In genomic region chr19:13463296-13463695, GRCh38 we compare ENCODE assay signal across 13 cellular contexts. TPM values are rescaled to one million over a fixed set of nuclear protein-coding genes. Genes with fewer than 3 reads are reported as not detected.
DNase-seq lines count a peak whose midpoint lies in the region; ATAC-seq, FAIRE-seq and TF ChIP-seq lines count a peak whose summit lies in the region.
"Had no signal": no experiment of that assay in that cellular context is flagged by ENCODE, and none has a peak within 500 bp of the region (broad histone marks: within the 10 kb centered on the region; RNA-seq: fewer than 3 reads in every experiment).

No MANE protein-coding gene starts in this region.

- 0% methylated on average over 5 of the region's 6 CpGs for WGBS in A549 (ENCODE audit: missing lambda C conversion rate)

- no peak overlapping the region for H3K4me3 ChIP-seq in A549
- H3K4me3 ChIP-seq: smooth muscle cell, suprapubic skin had no signal

- H3K27me3 Mint-ChIP-seq in chondrocyte (ENCODE audit: low read depth), result peaks cover 20% of the 10 kb centered on the region

- no peak overlapping the region for H3K4me3 Mint-ChIP-seq in chondrocyte (ENCODE audit: unreplicated experiment)

- in situ Hi-C loops in GM13976 (cut with MboI; ENCODE audit: low sequenced_read_pairs, unreplicated experiment), result no loop called here

- H3K4me1 Mint-ChIP-seq in chondrocyte (ENCODE audit: low read depth), result no peaks in the 10 kb centered on the region

- no peaks in the 10 kb centered on the region for H3K4me1 ChIP-seq in A549
- H3K4me1 ChIP-seq: suprapubic skin had no signal

- CTCF ChIA-PET in A549 (lab: Yijun Ruan, JAX), result interaction anchor here (1.2 kb wide), 1 partner anchor 37 kb away, joined by 3 read pairs; no protein-coding TSS in a partner anchor

- H3K9me3 Mint-ChIP-seq in chondrocyte (ENCODE audit: low read depth), result no peaks in the 10 kb centered on the region

- no peak for TF ChIP-seq EP300 in A549 (IDR thresholded peaks at IDR 0.05)

- no peak for TF ChIP-seq CTCF in A549 (IDR thresholded peaks at IDR 0.05)
- no peak for TF ChIP-seq CTCF in GM13976 (IDR thresholded peaks at IDR 0.05; ENCODE audit: borderline replicate concordance, control extremely low read depth, extremely low read depth, insufficient read depth, missing control alignments)
- no peak for TF ChIP-seq CTCF in chondrocyte (IDR thresholded peaks at IDR 0.05)

- TF ChIP-seq POLR2A in A549 (IDR thresholded peaks at IDR 0.05; ENCODE audit: low read length), result no peak

- no peak for ATAC-seq in A549
- ATAC-seq: left colon had no signal

- DNase-seq in A549 (ENCODE audit: low read depth in 1 of 2, low spot score in 1 of 2) (no peak), GM13976 (ENCODE audit: low spot score) (peak; percentile 32), fibroblast of peridontal ligament (ENCODE audit: extremely low read depth) (peak; percentile 23), pons (ENCODE audit: low spot score) (no peak), NCI-H1105 (lab: John Stamatoyannopoulos, UW) (no peak), chondrocyte (ENCODE audit: low spot score) (no peak)
- no peak for DNase-seq in effector CD8-positive, alpha-beta T cell (lab: John Stamatoyannopoulos, UW)
- DNase-seq: NCI-H1694 had no signal

- no peak for TF ChIP-seq RAD21 in A549 (conservative IDR thresholded peaks at IDR 0.05 in 1 of 2, IDR thresholded peaks at IDR 0.05 in 1 of 2)

- no peak overlapping the region for H3K4me2 ChIP-seq in A549
- H3K4me2 ChIP-seq: smooth muscle cell had no signal

- no peaks in the 10 kb centered on the region for H3K9me3 ChIP-seq in A549
- H3K9me3 ChIP-seq: suprapubic skin had no signal

- no peaks in the 10 kb centered on the region for H3K36me3 Mint-ChIP-seq in chondrocyte (ENCODE audit: low read depth)

- no peak overlapping the region for H3K27ac ChIP-seq in A549
- H3K27ac ChIP-seq: suprapubic skin had no signal

- no peak for FAIRE-seq in A549 (lab: Jason Lieb, UNC)

- no peak overlapping the region for H3K27ac Mint-ChIP-seq in chondrocyte (ENCODE audit: unreplicated experiment)

- POLR2A ChIA-PET in A549 (lab: Yijun Ruan, JAX), result no interaction called here

TF ChIP-seq in A549, 52 proteins besides CTCF, POLR2A, EP300 and RAD21:
- TF ChIP-seq CHD2 (IDR thresholded peaks at IDR 0.05; ENCODE audit: low read length, partially characterized antibody) (no peak), EHMT2 (IDR thresholded peaks at IDR 0.05; ENCODE audit: low read depth) (peak; percentile 65; the same call in 1 of the 2 replicates), REST (IDR thresholded peaks at IDR 0.05) (peak; percentile 93), FOSB (CRISPR knock-in tag; IDR thresholded peaks at IDR 0.05) (no peak)

TF ChIP-seq in PFSK-1, 5 proteins besides CTCF, POLR2A, EP300 and RAD21:
- TF ChIP-seq REST (IDR thresholded peaks at IDR 0.05; ENCODE audit: insufficient read depth in 1 of 2, low read depth in 2 of 2, low read length in 2 of 2), result peak; percentile 90 to 98
- TF ChIP-seq TAF1 (IDR thresholded peaks at IDR 0.05; ENCODE audit: borderline replicate concordance, insufficient read depth, low read length), result no peak
- TF ChIP-seq POLR2AphosphoS5 (IDR thresholded peaks at IDR 0.05; ENCODE audit: low read depth, low read length), result no peak
- TF ChIP-seq SIN3A (IDR thresholded peaks at IDR 0.05; ENCODE audit: borderline replicate concordance, insufficient read depth, low read length), result no peak

RNA-seq across cellular contexts. Expression of gene CACNA1A, which starts 43.0 kb away (rescaled TPM):
- 0.71 and 1.0 TPM in 2 replicates for polyA plus RNA-seq in A549 (2011; rRNA removed)
- polyA plus RNA-seq in A549 (2012; cell fraction: cytosol; rRNA removed), result 0.13 and 0.16 TPM in 2 replicates
- polyA plus RNA-seq in A549 (2012; cell fraction: nucleus; rRNA removed), result 1.6 and 1.7 TPM in 2 replicates
- polyA plus RNA-seq in A549 (2017; fragmentation: RNase III; extraction: RNeasy Plus Mini Kit Qiagen cat#74134 plus additional on column Dnase treatment), result 0.13 to 0.27 TPM (median 0.26 TPM) in 3 replicates
- 0.58 and 0.62 TPM in 2 replicates for polyA minus RNA-seq in A549 (2011; rRNA and poly(A)+ RNA removed)
- polyA plus RNA-seq in PFSK-1 (2012; ENCODE audit: insufficient read length, low read depth), result 0.85 TPM
- 0.41 to 0.58 TPM (median 0.42 TPM) in 3 replicates for total RNA-seq in chondrocyte
- total RNA-seq: SK-MEL-5 had no signal

Comparison
In these comparisons a context has a peak if more than half of its experiments do, and no peak if none do; other contexts are left out.
1. DNase-seq: peak in GM13976 (single experiment) and fibroblast of peridontal ligament (single experiment); none in A549 (0 of 2), effector CD8-positive, alpha-beta T cell (single experiment), pons (single experiment), NCI-H1105 (single experiment) and chondrocyte (single experiment).